Comparison of ENCODE assay signal across 8 cellular contexts in the genomic region with DNA sequence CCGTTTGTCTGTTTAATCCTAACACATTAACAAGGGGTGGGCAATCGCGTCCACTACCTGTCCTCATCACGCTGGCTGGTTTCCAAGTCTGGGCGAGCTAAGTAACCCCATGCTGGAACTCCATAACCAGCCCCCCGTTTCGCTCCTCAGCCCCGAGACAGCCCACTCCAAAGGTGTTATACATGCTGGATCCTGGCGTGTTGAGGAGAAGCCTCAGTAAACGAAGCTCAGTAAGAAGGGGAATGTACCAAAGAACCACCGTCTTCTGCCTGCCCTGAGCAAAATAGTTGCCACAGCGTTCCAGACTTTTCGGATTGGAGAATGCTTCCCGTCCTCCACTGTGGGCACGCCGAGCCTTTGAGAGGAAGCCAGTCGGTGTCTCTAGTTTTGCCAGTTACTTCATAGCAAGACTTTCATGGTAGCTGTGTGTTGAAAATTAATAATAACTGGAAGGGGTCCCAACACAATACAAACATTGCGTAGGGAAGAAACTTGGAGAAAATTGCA. TPM values are rescaled to one million over a fixed set of nuclear protein-coding genes. Genes with fewer than 3 reads are reported as not detected.
DNase-seq lines count a peak whose midpoint lies in the region; ATAC-seq and TF ChIP-seq lines count a peak whose summit lies in the region.

No MANE protein-coding gene starts in this region.

- DNase-seq in epithelial cell of proximal tubule (ENCODE audit: low read depth) (no peak), non-pigmented ciliary epithelial cell (ENCODE audit: low read depth) (peak; percentile 4), globus pallidus (ENCODE audit: low spot score) (no peak)

- H3F3A ChIP-seq in DOHH2 (ENCODE audit: control insufficient read depth, insufficient read depth) = peaks cover 7% of the 10 kb centered on the region; the same call in 1 of the 2 replicates

- peaks cover 45% of the 10 kb centered on the region for H3K79me2 ChIP-seq in DOHH2 (ENCODE audit: control insufficient read depth, low read length)

- peaks cover 27% of the 10 kb centered on the region for H3K4me1 ChIP-seq in DOHH2 (ENCODE audit: control insufficient read depth, low read length)

- no peak for ATAC-seq in HG03139 (IDR thresholded peaks at IDR 0.05; ENCODE audit: unreplicated experiment)
- no peak for ATAC-seq in HG02852 (IDR thresholded peaks at IDR 0.05; ENCODE audit: unreplicated experiment)
- no peak for ATAC-seq in GM18867 (IDR thresholded peaks at IDR 0.05; ENCODE audit: unreplicated experiment)

- H3K27me3 ChIP-seq in DOHH2 (ENCODE audit: control insufficient read depth, low read length) = no peaks in the 10 kb centered on the region

- H3K4me3 ChIP-seq in DOHH2 (ENCODE audit: low read length) (peak overlapping the region; percentile 73), epithelial cell of proximal tubule (ENCODE audit: low read depth, low read length) (peak overlapping the region; percentile 54)

- no peaks in the 10 kb centered on the region for H3K9me3 ChIP-seq in DOHH2 (ENCODE audit: control insufficient read depth, insufficient read depth, low read length)

- peaks cover 11% of the 10 kb centered on the region; the same call in 1 of the 2 replicates for H4K20me1 ChIP-seq in DOHH2 (ENCODE audit: control insufficient read depth, insufficient read depth, low read depth, low read length)

- H3K4me2 ChIP-seq in DOHH2 (ENCODE audit: low read length) = peak overlapping the region; percentile 89

- TF ChIP-seq CTCF in DOHH2 (IDR thresholded peaks at IDR 0.05; ENCODE audit: low read depth, low read length, poor library complexity, severe bottlenecking) (no peak), epithelial cell of proximal tubule (conservative IDR thresholded peaks at IDR 0.05; ENCODE audit: low read depth, low read length) (no peak)

- H3K9me2 ChIP-seq in DOHH2 (replicated peaks; ENCODE audit: control insufficient read depth, low read length) = no peaks in the 10 kb centered on the region

- peaks cover 24% of the 10 kb centered on the region for H3K36me3 ChIP-seq in DOHH2 (ENCODE audit: control insufficient read depth, low read length)

- H3K27ac ChIP-seq in DOHH2 (ENCODE audit: low read depth, low read length) = peak overlapping the region; percentile 79

TF ChIP-seq in PFSK-1, 5 proteins besides CTCF, POLR2A, EP300 and RAD21:
- TF ChIP-seq, protein P1, sequence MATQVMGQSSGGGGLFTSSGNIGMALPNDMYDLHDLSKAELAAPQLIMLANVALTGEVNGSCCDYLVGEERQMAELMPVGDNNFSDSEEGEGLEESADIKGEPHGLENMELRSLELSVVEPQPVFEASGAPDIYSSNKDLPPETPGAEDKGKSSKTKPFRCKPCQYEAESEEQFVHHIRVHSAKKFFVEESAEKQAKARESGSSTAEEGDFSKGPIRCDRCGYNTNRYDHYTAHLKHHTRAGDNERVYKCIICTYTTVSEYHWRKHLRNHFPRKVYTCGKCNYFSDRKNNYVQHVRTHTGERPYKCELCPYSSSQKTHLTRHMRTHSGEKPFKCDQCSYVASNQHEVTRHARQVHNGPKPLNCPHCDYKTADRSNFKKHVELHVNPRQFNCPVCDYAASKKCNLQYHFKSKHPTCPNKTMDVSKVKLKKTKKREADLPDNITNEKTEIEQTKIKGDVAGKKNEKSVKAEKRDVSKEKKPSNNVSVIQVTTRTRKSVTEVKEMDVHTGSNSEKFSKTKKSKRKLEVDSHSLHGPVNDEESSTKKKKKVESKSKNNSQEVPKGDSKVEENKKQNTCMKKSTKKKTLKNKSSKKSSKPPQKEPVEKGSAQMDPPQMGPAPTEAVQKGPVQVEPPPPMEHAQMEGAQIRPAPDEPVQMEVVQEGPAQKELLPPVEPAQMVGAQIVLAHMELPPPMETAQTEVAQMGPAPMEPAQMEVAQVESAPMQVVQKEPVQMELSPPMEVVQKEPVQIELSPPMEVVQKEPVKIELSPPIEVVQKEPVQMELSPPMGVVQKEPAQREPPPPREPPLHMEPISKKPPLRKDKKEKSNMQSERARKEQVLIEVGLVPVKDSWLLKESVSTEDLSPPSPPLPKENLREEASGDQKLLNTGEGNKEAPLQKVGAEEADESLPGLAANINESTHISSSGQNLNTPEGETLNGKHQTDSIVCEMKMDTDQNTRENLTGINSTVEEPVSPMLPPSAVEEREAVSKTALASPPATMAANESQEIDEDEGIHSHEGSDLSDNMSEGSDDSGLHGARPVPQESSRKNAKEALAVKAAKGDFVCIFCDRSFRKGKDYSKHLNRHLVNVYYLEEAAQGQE (IDR thresholded peaks at IDR 0.05; ENCODE audit: insufficient read depth in 1 of 2, low read depth in 2 of 2, low read length in 2 of 2) = no peak
- TF ChIP-seq POLR2AphosphoS5 (IDR thresholded peaks at IDR 0.05; ENCODE audit: low read depth, low read length) = no peak
- TF ChIP-seq SIN3A (IDR thresholded peaks at IDR 0.05; ENCODE audit: borderline replicate concordance, insufficient read depth, low read length) = no peak
- TF ChIP-seq FOXP2 (optimal IDR thresholded peaks at IDR 0.05; ENCODE audit: borderline replicate concordance, extremely low read depth, extremely low read length, insufficient read depth) = no peak
- 0 out of 2 replicates have a peak, but pooled peaks have one; percentile 13 for TF ChIP-seq TAF1 (IDR thresholded peaks at IDR 0.05; ENCODE audit: borderline replicate concordance, insufficient read depth, low read length)

RNA-seq across cellular contexts. Expression of a gene that starts 16.1 kb away (rescaled TPM):
- not detected for polyA plus RNA-seq in PFSK-1 (2012; ENCODE audit: insufficient read length, low read depth)
- total RNA-seq in epithelial cell of proximal tubule = not detected in 2 replicates

RNA-seq across cellular contexts. Expression of a gene that starts 46.9 kb away (rescaled TPM):
- 37.6 TPM for polyA plus RNA-seq in PFSK-1 (2012; ENCODE audit: insufficient read length, low read depth)
- 26.4 and 45.4 TPM in 2 replicates for total RNA-seq in epithelial cell of proximal tubule

RNA-seq across cellular contexts. Expression of a gene that starts 47.0 kb away (rescaled TPM):
- polyA plus RNA-seq in PFSK-1 (2012; ENCODE audit: insufficient read length, low read depth) = 17.6 TPM
- total RNA-seq in epithelial cell of proximal tubule = 10.4 and 14.0 TPM in 2 replicates
